8 cellular contexts compared by ENCODE assay signal in genomic region chr1:52139817-52140540, GRCh38. TPM values are rescaled to one million over a fixed set of nuclear protein-coding genes. Genes with fewer than 3 reads are reported as not detected.
DNase-seq lines count a peak whose midpoint lies in the region; ATAC-seq and TF ChIP-seq lines count a peak whose summit lies in the region.

No MANE protein-coding gene starts in this region.

- no peak overlapping the region for H3K9ac ChIP-seq in BLaER1

- peaks cover 4% of the 10 kb centered on the region for H3K9me3 Mint-ChIP-seq in activated naive CD8-positive, alpha-beta T cell treated with anti-CD3 and anti-CD28 coated beads, Interleukin-2, amount 50 U/mL, for 24 hours
- no peaks in the 10 kb centered on the region for H3K9me3 Mint-ChIP-seq in natural killer cell

- intact Hi-C loops in natural killer cell (cut with micrococcal nuclease), result loop anchor here (5.0 kb wide), 1 partner anchor 547 kb away; no protein-coding TSS in a partner anchor

- no peak overlapping the region for H3K27ac ChIP-seq in BLaER1
- no peak overlapping the region for H3K27ac ChIP-seq in Peyer's patch

- H3K27me3 Mint-ChIP-seq in activated naive CD8-positive, alpha-beta T cell treated with anti-CD3 and anti-CD28 coated beads, Interleukin-2, amount 50 U/mL, for 24 hours, result peaks cover 3% of the 10 kb centered on the region
- H3K27me3 Mint-ChIP-seq in natural killer cell (ENCODE audit: low read depth in 2 of 2), result peaks cover 10 to 23% of the 10 kb centered on the region in 2 donors

- 0 out of 2 replicates have a peak overlapping the region, but pooled peaks have one; percentile 0 for H3K4me2 ChIP-seq in BLaER1

- H3K4me1 Mint-ChIP-seq in activated naive CD8-positive, alpha-beta T cell treated with anti-CD3 and anti-CD28 coated beads, Interleukin-2, amount 50 U/mL, for 24 hours, result peaks cover 47% of the 10 kb centered on the region
- peaks cover 25 to 26% of the 10 kb centered on the region in 2 donors for H3K4me1 Mint-ChIP-seq in natural killer cell

- H3K27me3 ChIP-seq in BLaER1, result no peaks in the 10 kb centered on the region
- H3K27me3 ChIP-seq in Peyer's patch, result no peaks in the 10 kb centered on the region

- no peak overlapping the region for H3K4me3 ChIP-seq in BLaER1
- H3K4me3 ChIP-seq in Peyer's patch, result no peak overlapping the region

- H3K9me3 ChIP-seq in BLaER1, result no peaks in the 10 kb centered on the region
- H3K9me3 ChIP-seq in Peyer's patch, result no peaks in the 10 kb centered on the region

- peaks cover 14% of the 10 kb centered on the region for H4K20me1 ChIP-seq in BLaER1

- no peaks in the 10 kb centered on the region for H3K36me3 ChIP-seq in BLaER1
- H3K36me3 ChIP-seq in Peyer's patch, result no peaks in the 10 kb centered on the region

- no peak for TF ChIP-seq POLR2A in Peyer's patch (IDR thresholded peaks at IDR 0.05)

- peak overlapping the region; percentile 75 for H3K4me3 Mint-ChIP-seq in activated naive CD8-positive, alpha-beta T cell treated with anti-CD3 and anti-CD28 coated beads, Interleukin-2, amount 50 U/mL, for 24 hours
- no peak overlapping the region for H3K4me3 Mint-ChIP-seq in natural killer cell

- peaks cover 29% of the 10 kb centered on the region for H3K4me1 ChIP-seq in BLaER1
- peaks cover 0 to 26% (median 2%) of the 10 kb centered on the region in 4 donors for H3K4me1 ChIP-seq in Peyer's patch

- H3K36me3 Mint-ChIP-seq in activated naive CD8-positive, alpha-beta T cell treated with anti-CD3 and anti-CD28 coated beads, Interleukin-2, amount 50 U/mL, for 24 hours (ENCODE audit: low read depth), result no peaks in the 10 kb centered on the region
- no peaks in the 10 kb centered on the region for H3K36me3 Mint-ChIP-seq in natural killer cell

- DNase-seq in GM19240 (ENCODE audit: insufficient read length, low spot score) (peak; percentile 41), M059J (ENCODE audit: low read depth) (peak; percentile 83), natural killer cell (no peak), iPS-NIHi11 (ENCODE audit: low spot score) (no peak), Peyer's patch (no peak)
- DNase-seq in activated naive CD8-positive, alpha-beta T cell treated with anti-CD3 and anti-CD28 coated beads, Interleukin-2, amount 50 U/mL, for 24 hours, result peak; percentile 18

- peak; percentile 68 for ATAC-seq in activated naive CD8-positive, alpha-beta T cell treated with anti-CD3 and anti-CD28 coated beads, Interleukin-2, amount 50 U/mL, for 24 hours
- ATAC-seq in natural killer cell (peak in 2 of 3 donors; percentile 34 to 42), GM21526 (IDR thresholded peaks at IDR 0.05; ENCODE audit: low FRiP score, unreplicated experiment) (no peak)

- TF ChIP-seq CTCF in natural killer cell (IDR thresholded peaks at IDR 0.05) (no peak), Peyer's patch (IDR thresholded peaks at IDR 0.05) (no peak)

- H3K27ac Mint-ChIP-seq in activated naive CD8-positive, alpha-beta T cell treated with anti-CD3 and anti-CD28 coated beads, Interleukin-2, amount 50 U/mL, for 24 hours, result peak overlapping the region; percentile 80
- H3K27ac Mint-ChIP-seq in natural killer cell, result no peak overlapping the region

RNA-seq across cellular contexts. Expression of gene ZFYVE9, which starts 1.9 kb away (rescaled TPM):
- total RNA-seq in M059J (2014; rRNA removed; shearing (Covaris generic)), result 9.2 and 13.5 TPM in 2 replicates
- total RNA-seq in natural killer cell (1 to 10 TPM; 1.1 to 2.3 (median 1.8) TPM), Peyer's patch (10 to 100 TPM; 21.6 to 36.3 (median 25.4) TPM)

Comparison
In these comparisons a context has a peak if more than half of its experiments do, and no peak if none do; other contexts are left out.
1. DNase-seq: peak in GM19240 (single experiment), M059J (single experiment) and activated naive CD8-positive, alpha-beta T cell treated with anti-CD3 and anti-CD28 coated beads, Interleukin-2, amount 50 U/mL, for 24 hours (single experiment); none in natural killer cell (single experiment), iPS-NIHi11 (single experiment) and Peyer's patch (0 of 3).